Comparison of ENCODE assay signal across 9 cellular contexts in the genomic region with DNA sequence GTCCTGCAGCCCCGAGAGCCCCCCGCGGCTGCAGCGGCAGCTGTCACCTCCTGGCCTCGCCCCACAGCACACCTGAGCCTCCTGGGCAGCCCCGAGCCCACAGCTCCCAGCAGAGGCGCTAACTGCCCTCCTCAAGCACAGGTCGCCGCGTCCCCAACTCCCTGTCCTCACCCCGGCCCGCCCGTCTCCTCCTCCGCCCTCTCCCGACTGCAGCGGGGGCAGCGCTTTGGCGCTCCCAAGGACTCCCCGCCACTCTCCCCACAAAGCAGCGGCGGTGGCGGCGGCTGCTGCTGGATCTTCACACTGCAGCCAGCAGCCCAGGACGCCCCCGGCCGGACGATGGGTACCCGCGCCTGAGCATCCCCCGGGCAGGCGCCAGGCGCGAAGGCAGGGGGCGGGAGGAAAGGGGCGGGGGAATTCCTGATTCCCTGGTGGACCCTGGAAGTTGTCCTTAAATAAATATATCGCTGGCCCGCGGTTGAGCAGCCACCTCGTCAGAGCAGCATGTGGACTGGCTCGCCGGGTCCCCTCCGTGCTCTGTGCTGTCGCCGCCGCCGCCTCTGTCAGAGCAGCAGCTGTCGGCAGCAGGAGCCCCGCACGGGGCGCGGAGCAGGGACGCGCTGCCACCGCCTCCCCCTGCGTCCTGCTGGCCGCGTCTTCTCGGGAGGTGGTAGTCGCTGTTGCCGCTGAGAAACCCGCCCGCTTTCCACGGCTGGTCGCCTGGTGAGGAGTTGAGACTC. TPM values are rescaled to one million over a fixed set of nuclear protein-coding genes. Genes with fewer than 3 reads are reported as not detected.
DNase-seq lines count a peak whose midpoint lies in the region; ATAC-seq, FAIRE-seq and TF ChIP-seq lines count a peak whose summit lies in the region.
"Had no signal": no experiment of that assay in that cellular context is flagged by ENCODE, and none has a peak within 500 bp of the region (broad histone marks: within the 10 kb centered on the region; RNA-seq: fewer than 3 reads in every experiment).

A gene (plus strand): TSS at position 485 of the 740 bp plus-strand sequence. CDS start 277 bp downstream, outside the sequence.

- peak; percentile 73 to 84 (median 80) for ATAC-seq in pancreas
- no peak for ATAC-seq in HG03139 (IDR thresholded peaks at IDR 0.05; ENCODE audit: unreplicated experiment)

- H3K9me3 ChIP-seq in pancreas = no peaks in the 10 kb centered on the region

- intact Hi-C loops in pancreas (cut with DNase I) = no loop called here

- FAIRE-seq in pancreas (lab: Jason Lieb, UNC) (no peak), D721Med (lab: Jason Lieb, UNC) (no peak)

- H3K27ac ChIP-seq in pancreas = peak within 1 kb of the TSS in 3 of 4 donors; percentile 45 to 66 (median 59)

- TF ChIP-seq CTCF in pancreas (IDR thresholded peaks at IDR 0.05) (no peak), D721Med (IDR thresholded peaks at IDR 0.05; ENCODE audit: insufficient read depth, missing control alignments) (no peak)

- H3K27me3 ChIP-seq in pancreas = peaks cover 0 to 45% (median 0%) of the 10 kb centered on the region in 4 donors

- peak within 1 kb of the TSS; percentile 6 to 60 (median 38) for H3K4me3 ChIP-seq in pancreas

- DNase-seq in ELF-1 (ENCODE audit: low read depth, low spot score) (peak; percentile 50), NCI-H69 (lab: John Stamatoyannopoulos, UW) (peak; percentile 72), germinal center (ENCODE audit: low spot score) (peak; percentile 3), pancreas (peak; percentile 30 to 82 (median 56)), A172 (ENCODE audit: low spot score) (no peak), D721Med (ENCODE audit: insufficient read length, low spot score) (no peak)
- DNase-seq in stimulated activated CD4-positive, alpha-beta T cell treated with anti-CD3 and anti-CD28 coated beads, Interleukin-1b, Interleukin-23, amount 100 ng/mL, for 48 hours = no peak

- 1 to 2% methylated on average over 50 to 64 of the region's 64 CpGs for WGBS in pancreas, 2 donors

- H3K36me3 ChIP-seq in pancreas = no peaks in the 10 kb centered on the region

- H3K4me1 ChIP-seq in pancreas = peaks cover 0 to 4% (median 3%) of the 10 kb centered on the region in 3 donors

RNA-seq across cellular contexts. Expression of the gene that starts here (rescaled TPM):
- 1 to 10 TPM in 1 of 6 donors, under 1 TPM in 4, not detected in 1; 0.35 to 1.1 (median 0.49) TPM for total RNA-seq in pancreas
- under 1 TPM; 0.14 to 0.42 TPM for polyA plus RNA-seq in pancreas
- not detected in 2 replicates for total RNA-seq in A172 (2014; rRNA removed; shearing (Covaris generic))
- total RNA-seq: mononuclear cell had no signal

Comparison
In these comparisons a context has a peak if more than half of its experiments do, and no peak if none do; other contexts are left out.
1. DNase-seq: peak in ELF-1 (single experiment), NCI-H69 (single experiment), germinal center (single experiment) and pancreas (6 of 6); none in A172 (single experiment), D721Med (single experiment) and stimulated activated CD4-positive, alpha-beta T cell treated with anti-CD3 and anti-CD28 coated beads, Interleukin-1b, Interleukin-23, amount 100 ng/mL, for 48 hours (single experiment).